ENCODE assay signal across 20 cellular contexts in genomic region chr1:79198841-79199240, GRCh38.
DNase-seq lines count a peak whose midpoint lies in the region; ATAC-seq and TF ChIP-seq lines count a peak whose summit lies in the region.
"Had no signal": no experiment of that assay in that cellular context is flagged by ENCODE, and none has a peak within 500 bp of the region (broad histone marks: within the 10 kb centered on the region; RNA-seq: fewer than 3 reads in every experiment).

No MANE protein-coding gene starts in this region.

- H2AK9ac ChIP-seq in IMR-90 (replicated peaks; ENCODE audit: low read depth, low read length, poor library complexity) = no peak overlapping the region

- CTCF ChIA-PET in IMR-90 (lab: Yijun Ruan, JAX) = interaction anchor here (1.4 kb wide), 1 partner anchor 358 kb away, joined by 4 read pairs; no protein-coding TSS in a partner anchor

- H3K9me1 ChIP-seq in IMR-90 (ENCODE audit: insufficient read depth, low read length) = no peaks in the 10 kb centered on the region

- BruUV-seq in IMR-90 (replicated peaks; lab: Mats Ljungman, UMichigan) = no TSS peak

- no peak overlapping the region for H3K23ac ChIP-seq in IMR-90 (ENCODE audit: low read depth, low read length)

- H2BK5ac ChIP-seq in IMR-90 (ENCODE audit: low read depth, low read length, poor library complexity, severe bottlenecking) = no peak overlapping the region

- no peak overlapping the region for H3K27ac ChIP-seq in IMR-90 (ENCODE audit: insufficient read depth, low read length)
- H3K27ac ChIP-seq: BLaER1 treated with 17β-estradiol and CSF1 and Interleukin-3, amounts not matched to agents 10 nM and 100 nM; ovary had no signal

- no peak overlapping the region for H4K5ac ChIP-seq in IMR-90 (ENCODE audit: low read depth, low read length)

- H3K27me3 ChIP-seq in IMR-90 (ENCODE audit: control insufficient read depth, insufficient read depth, low read length) = no peaks in the 10 kb centered on the region
- H3K27me3 ChIP-seq: BLaER1 treated with 17β-estradiol and CSF1 and Interleukin-3, amounts not matched to agents 10 nM and 100 nM; ovary had no signal

- no peaks in the 10 kb centered on the region for H4K20me1 ChIP-seq in IMR-90 (ENCODE audit: insufficient read depth, low read length)
- H4K20me1 ChIP-seq: BLaER1 treated with 17β-estradiol and CSF1 and Interleukin-3, amounts not matched to agents 10 nM and 100 nM had no signal

- H3K4me3 ChIP-seq in IMR-90 (ENCODE audit: insufficient read depth, low read depth, low read length) (no peak overlapping the region), cardiac fibroblast (replicated peaks in 1 of 2; ENCODE audit: low read depth in 2 of 2, low read length in 2 of 2) (no peak overlapping the region)
- H3K4me3 ChIP-seq: BLaER1 treated with 17β-estradiol and CSF1 and Interleukin-3, amounts not matched to agents 10 nM and 100 nM; ovary had no signal

- no peak overlapping the region for H2AFZ ChIP-seq in IMR-90 (replicated peaks; ENCODE audit: low read length, poor library complexity)

- H3K4me1 Mint-ChIP-seq in activated T-helper 17 cell treated with anti-CD3 and anti-CD28 coated beads, Interleukin-2, amount 50 U/mL, for 72 hours = no peaks in the 10 kb centered on the region
- H3K4me1 Mint-ChIP-seq: activated CD4-positive, alpha-beta T cell treated with anti-CD3 and anti-CD28 coated beads, Interleukin-2, amount 10 ng/mL, durations not matched to agents 7 days and 5 days; activated naive CD8-positive, alpha-beta T cell treated with anti-CD3 and anti-CD28 coated beads, Interleukin-2, amount 50 U/mL, for 24 hours; immature natural killer cell had no signal

- H3K36me3 ChIP-seq in IMR-90 (ENCODE audit: control insufficient read depth, insufficient read depth, low read length) = no peaks in the 10 kb centered on the region
- H3K36me3 ChIP-seq: BLaER1 treated with 17β-estradiol and CSF1 and Interleukin-3, amounts not matched to agents 10 nM and 100 nM; ovary had no signal

- intact Hi-C loops in IMR-90 (cut with micrococcal nuclease) = loop anchor here (5.0 kb wide), 2 partner anchors 512 to 582 kb away; no protein-coding TSS in a partner anchor

- no CpG with 5 or more reads among the region's 2 CpGs for WGBS in IMR-90 (ENCODE audit: extremely low coverage in 2 of 2, insufficient read length in 1 of 2), 2 experiments

- POLR2A ChIA-PET in IMR-90 (lab: Charles Lee; ENCODE audit: unreplicated experiment) = no interaction called here

- TF ChIP-seq CTCF in AG09319 (IDR thresholded peaks at IDR 0.05; ENCODE audit: low read depth, low read length) (no peak), IMR-90 (conservative IDR thresholded peaks at IDR 0.05; ENCODE audit: low read depth, low read length) (no peak), cardiac fibroblast (IDR thresholded peaks at IDR 0.05; ENCODE audit: low read depth, low read length) (no peak)

- DNase-seq in AG09319 (ENCODE audit: extremely low read depth, low read depth) (peak; percentile 37), IMR-90 (peak; percentile 61), cardiac fibroblast (ENCODE audit: low read depth in 2 of 2) (peak; percentile 71 to 72), myocyte (ENCODE audit: low read depth) (peak; percentile 50), OCI-M2 (lab: John Stamatoyannopoulos, UW; ENCODE audit: unreplicated experiment) (no peak), hypothalamus (lab: John Stamatoyannopoulos, UW) (no peak), NCI-H748 (lab: John Stamatoyannopoulos, UW; ENCODE audit: unreplicated experiment) (no peak)
- DNase-seq: activated CD4-positive, alpha-beta T cell treated with anti-CD3 and anti-CD28 coated beads, Interleukin-2, amount 10 ng/mL, durations not matched to agents 7 days and 5 days; activated naive CD8-positive, alpha-beta T cell treated with anti-CD3 and anti-CD28 coated beads, Interleukin-2, amount 50 U/mL, for 24 hours; activated T-cell treated with anti-CD3 and anti-CD28 coated beads, Interleukin-2, amount 50 U/mL, for 48 hours; DMS79 treated with DMSO at 0.1 percent for 48 hours; immature natural killer cell; midbrain; NCI-H1930; NCI-H774; ovary; stimulated activated CD4-positive, alpha-beta T cell treated with anti-CD3 and anti-CD28 coated beads, Interleukin-15, amount 100 ng/mL, for 24 hours had no signal

- no peak overlapping the region for H4K91ac ChIP-seq in IMR-90 (ENCODE audit: insufficient read depth, low read depth, low read length)

- no peak overlapping the region for H3K9ac ChIP-seq in IMR-90 (ENCODE audit: low read depth, low read length)
- H3K9ac ChIP-seq: BLaER1 treated with 17β-estradiol and CSF1 and Interleukin-3, amounts not matched to agents 10 nM and 100 nM had no signal

- no peaks in the 10 kb centered on the region for H3K4me1 ChIP-seq in IMR-90 (ENCODE audit: control insufficient read depth, insufficient read depth, low read length)
- H3K4me1 ChIP-seq: BLaER1 treated with 17β-estradiol and CSF1 and Interleukin-3, amounts not matched to agents 10 nM and 100 nM had no signal

- dilution Hi-C loops in IMR-90 (cut with HindIII; ENCODE audit: low sequenced_read_pairs, unreplicated experiment) = no loop called here

- no peak overlapping the region for H3K4me2 ChIP-seq in IMR-90 (ENCODE audit: low read depth, low read length)
- H3K4me2 ChIP-seq: BLaER1 treated with 17β-estradiol and CSF1 and Interleukin-3, amounts not matched to agents 10 nM and 100 nM had no signal

- H3K4me3 Mint-ChIP-seq in activated T-helper 17 cell treated with anti-CD3 and anti-CD28 coated beads, Interleukin-2, amount 50 U/mL, for 72 hours = no peak overlapping the region
- H3K4me3 Mint-ChIP-seq: activated CD4-positive, alpha-beta T cell treated with anti-CD3 and anti-CD28 coated beads, Interleukin-2, amount 10 ng/mL, durations not matched to agents 7 days and 5 days; activated naive CD8-positive, alpha-beta T cell treated with anti-CD3 and anti-CD28 coated beads, Interleukin-2, amount 50 U/mL, for 24 hours; dendritic cell treated with granulocyte-macrophage colony-stimulating factor and Interleukin-4, amounts not matched to agents 40 ng/mL and 50 ng/mL, for 4 days; immature natural killer cell had no signal

- no peak overlapping the region for H3K4ac ChIP-seq in IMR-90 (ENCODE audit: low read depth, low read length)

- TF ChIP-seq POLR2A in IMR-90 (IDR thresholded peaks at IDR 0.05; ENCODE audit: low read depth, low read length) = no peak

- H3K79me1 ChIP-seq in IMR-90 (ENCODE audit: low read depth in 1 of 2, low read length in 2 of 2) = no peaks in the 10 kb centered on the region

- H3K27ac Mint-ChIP-seq in activated T-helper 17 cell treated with anti-CD3 and anti-CD28 coated beads, Interleukin-2, amount 50 U/mL, for 72 hours = no peak overlapping the region
- H3K27ac Mint-ChIP-seq: activated CD4-positive, alpha-beta T cell treated with anti-CD3 and anti-CD28 coated beads, Interleukin-2, amount 10 ng/mL, durations not matched to agents 7 days and 5 days; activated naive CD8-positive, alpha-beta T cell treated with anti-CD3 and anti-CD28 coated beads, Interleukin-2, amount 50 U/mL, for 24 hours; dendritic cell treated with granulocyte-macrophage colony-stimulating factor and Interleukin-4, amounts not matched to agents 40 ng/mL and 50 ng/mL, for 4 days; immature natural killer cell had no signal

- H2BK15ac ChIP-seq in IMR-90 (ENCODE audit: low read depth, low read length) = no peak overlapping the region

- no peak overlapping the region for H3K14ac ChIP-seq in IMR-90 (replicated peaks; ENCODE audit: low read depth, low read length)

- ATAC-seq in IMR-90 (ENCODE audit: low read depth) = peak; percentile 90
- ATAC-seq in activated T-helper 17 cell treated with anti-CD3 and anti-CD28 coated beads, Interleukin-2, amount 50 U/mL, for 72 hours (replicated peaks) = no peak
- ATAC-seq: activated naive CD8-positive, alpha-beta T cell treated with anti-CD3 and anti-CD28 coated beads, Interleukin-2, amount 50 U/mL, for 24 hours had no signal

- H4K8ac ChIP-seq in IMR-90 (ENCODE audit: low read depth in 2 of 2, low read length in 2 of 2) = no peak overlapping the region

- in situ Hi-C loops in IMR-90 (cut with MboI; ENCODE audit: low sequenced_read_pairs) = loop anchor here (5.0 kb wide), 1 partner anchor 357 kb away; no protein-coding TSS in a partner anchor

- H3K9me3 ChIP-seq in IMR-90 (ENCODE audit: control insufficient read depth, insufficient read depth, low read length) = no peaks in the 10 kb centered on the region
- H3K9me3 ChIP-seq: BLaER1 treated with 17β-estradiol and CSF1 and Interleukin-3, amounts not matched to agents 10 nM and 100 nM; ovary had no signal

- H3K18ac ChIP-seq in IMR-90 (ENCODE audit: low read depth, low read length) = no peak overlapping the region

- no peak overlapping the region for H2AK5ac ChIP-seq in IMR-90 (ENCODE audit: low read depth, low read length)

- H3K27me3 Mint-ChIP-seq in activated T-helper 17 cell treated with anti-CD3 and anti-CD28 coated beads, Interleukin-2, amount 50 U/mL, for 72 hours = no peaks in the 10 kb centered on the region
- H3K27me3 Mint-ChIP-seq: activated CD4-positive, alpha-beta T cell treated with anti-CD3 and anti-CD28 coated beads, Interleukin-2, amount 10 ng/mL, durations not matched to agents 7 days and 5 days; activated naive CD8-positive, alpha-beta T cell treated with anti-CD3 and anti-CD28 coated beads, Interleukin-2, amount 50 U/mL, for 24 hours; dendritic cell treated with granulocyte-macrophage colony-stimulating factor and Interleukin-4, amounts not matched to agents 40 ng/mL and 50 ng/mL, for 4 days had no signal

- H3K9me3 Mint-ChIP-seq in activated T-helper 17 cell treated with anti-CD3 and anti-CD28 coated beads, Interleukin-2, amount 50 U/mL, for 72 hours = no peaks in the 10 kb centered on the region
- H3K9me3 Mint-ChIP-seq: activated CD4-positive, alpha-beta T cell treated with anti-CD3 and anti-CD28 coated beads, Interleukin-2, amount 10 ng/mL, durations not matched to agents 7 days and 5 days; activated naive CD8-positive, alpha-beta T cell treated with anti-CD3 and anti-CD28 coated beads, Interleukin-2, amount 50 U/mL, for 24 hours had no signal

- no peak overlapping the region for H2BK120ac ChIP-seq in IMR-90 (ENCODE audit: low read depth, low read length)

- TF ChIP-seq RAD21 in IMR-90 (IDR thresholded peaks at IDR 0.05; ENCODE audit: low read length) = no peak

- H3K56ac ChIP-seq in IMR-90 (ENCODE audit: extremely low read depth, insufficient read depth, low read length) = no peak overlapping the region

- H3K36me3 Mint-ChIP-seq in activated T-helper 17 cell treated with anti-CD3 and anti-CD28 coated beads, Interleukin-2, amount 50 U/mL, for 72 hours (ENCODE audit: low read depth) = no peaks in the 10 kb centered on the region
- H3K36me3 Mint-ChIP-seq: immature natural killer cell had no signal

- H2BK20ac ChIP-seq in IMR-90 (ENCODE audit: low read depth, low read length) = no peak overlapping the region

TF ChIP-seq in IMR-90, 13 proteins besides CTCF, POLR2A, EP300 and RAD21:
- TF ChIP-seq CHD1 (IDR thresholded peaks at IDR 0.05; ENCODE audit: low read depth, low read length) = no peak
- peak; percentile 47 for TF ChIP-seq CEBPB (IDR thresholded peaks at IDR 0.05; ENCODE audit: low read depth, low read length)
- TF ChIP-seq FOS (IDR thresholded peaks at IDR 0.05; ENCODE audit: low read depth, low read length) = peak; percentile 57; the same call in 1 of the 2 replicates
- TF ChIP-seq BHLHE40 (IDR thresholded peaks at IDR 0.05; ENCODE audit: low read depth, low read length) = no peak

Comparison
In these comparisons a context has a peak if more than half of its experiments do, and no peak if none do; other contexts are left out.
1. DNase-seq: peak in AG09319 (single experiment), IMR-90 (single experiment), cardiac fibroblast (2 of 2) and myocyte (single experiment); none in OCI-M2 (single experiment), hypothalamus (0 of 51) and NCI-H748 (single experiment).